ENCODE assay signal across 16 cellular contexts in the genomic region with DNA sequence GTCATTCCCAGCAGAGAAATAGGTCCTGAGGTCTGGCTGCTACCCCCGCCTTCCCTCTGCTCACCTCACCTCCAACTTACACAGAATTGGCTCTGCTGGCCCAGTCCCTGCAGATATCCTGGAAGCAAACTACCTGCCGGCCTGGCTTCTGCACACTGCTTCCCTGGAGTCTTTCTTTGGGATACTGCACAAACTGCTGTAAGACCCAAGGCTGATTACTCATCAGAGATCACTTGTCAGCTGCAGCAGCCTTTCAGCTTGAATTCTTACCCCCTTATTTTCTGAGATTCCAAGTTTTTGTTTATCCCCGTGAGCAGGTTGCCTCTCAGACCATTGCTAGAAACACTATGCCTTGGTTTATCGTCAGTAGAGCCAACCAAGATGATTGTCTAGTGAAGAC.
DNase-seq lines count a peak whose midpoint lies in the region; ATAC-seq, FAIRE-seq and TF ChIP-seq lines count a peak whose summit lies in the region.
"Had no signal": no experiment of that assay in that cellular context is flagged by ENCODE, and none has a peak within 500 bp of the region (broad histone marks: within the 10 kb centered on the region; RNA-seq: fewer than 3 reads in every experiment).

No MANE protein-coding gene starts in this region.

- no peaks in the 10 kb centered on the region for H3K9me3 ChIP-seq in kidney (ENCODE audit: control insufficient read depth in 1 of 2, low read length in 2 of 2)
- H3K9me3 ChIP-seq: BLaER1 treated with 17β-estradiol and CSF1 and Interleukin-3, amounts not matched to agents 10 nM and 100 nM had no signal

- H3K27me3 Mint-ChIP-seq in HFFc6 (ENCODE audit: insufficient read depth), result peaks cover 1% of the 10 kb centered on the region; the same call in 1 of the 2 replicates

- H3K36me3 Mint-ChIP-seq in HFFc6 (ENCODE audit: low read depth), result peaks cover 4% of the 10 kb centered on the region; the same call in 1 of the 2 replicates
- H3K36me3 Mint-ChIP-seq: CD8-positive, alpha-beta memory T cell had no signal

- no peaks in the 10 kb centered on the region for H3K4me1 ChIP-seq in kidney (ENCODE audit: control insufficient read depth in 1 of 2, insufficient read depth in 1 of 2, low read depth in 1 of 2, low read length in 2 of 2)
- H3K4me1 ChIP-seq: BLaER1 treated with 17β-estradiol and CSF1 and Interleukin-3, amounts not matched to agents 10 nM and 100 nM had no signal

- intact Hi-C loops in kidney (cut with DNase I), result no loop called here

- H3K27ac ChIP-seq in kidney (ENCODE audit: low read depth in 2 of 2, low read length in 2 of 2), result no peak overlapping the region
- H3K27ac ChIP-seq: BLaER1 treated with 17β-estradiol and CSF1 and Interleukin-3, amounts not matched to agents 10 nM and 100 nM had no signal

- 0 out of 2 replicates have a peak overlapping the region, but pooled peaks have one; percentile 1 for H3K27ac Mint-ChIP-seq in HFFc6

- DNase-seq in HFFc6 (no peak), islet precursor cell (peak; percentile 52), GM12891 (ENCODE audit: insufficient read length, low spot score) (no peak), kidney (no peak), 8988T (no peak), CD1c-positive myeloid dendritic cell (ENCODE audit: extremely low spot score) (no peak)
- DNase-seq: CD8-positive, alpha-beta memory T cell; NCI-H1105; NCI-H1694; NCI-H510A; NCI-H748 treated with DMSO at 0.1 percent for 48 hours; NK-92 treated with Interleukin-12 subunit alpha and Interleukin-12 subunit beta, amount 100 ng/mL, for 24 hours; SHP77 treated with DMSO at 0.1 percent for 48 hours had no signal

- H3K4me1 Mint-ChIP-seq in HFFc6 (ENCODE audit: low read depth), result peaks cover 64% of the 10 kb centered on the region
- H3K4me1 Mint-ChIP-seq: CD8-positive, alpha-beta memory T cell had no signal

- peak; percentile 42 for ATAC-seq in SK-N-SH treated with all-trans-retinoic acid at 6 μM for 48 hours

- TF ChIP-seq CTCF in HFFc6 (IDR thresholded peaks at IDR 0.05), result no peak
- no peak for TF ChIP-seq CTCF in kidney (IDR thresholded peaks at IDR 0.05; ENCODE audit: borderline replicate concordance, extremely low read depth, insufficient read depth)

- no peak overlapping the region for H3K9ac ChIP-seq in kidney (ENCODE audit: low read length in 2 of 2)
- H3K9ac ChIP-seq: BLaER1 treated with 17β-estradiol and CSF1 and Interleukin-3, amounts not matched to agents 10 nM and 100 nM had no signal

- no peaks in the 10 kb centered on the region for H3K9me3 Mint-ChIP-seq in HFFc6

- no peak for FAIRE-seq in GM12891 (lab: Jason Lieb, UNC)
- FAIRE-seq in kidney (lab: Jason Lieb, UNC), result no peak
- FAIRE-seq: H54 had no signal

- no peak for TF ChIP-seq POLR2A in GM12891 (IDR thresholded peaks at IDR 0.05; ENCODE audit: low read depth, low read length)

- H3K36me3 ChIP-seq in kidney (ENCODE audit: control insufficient read depth in 1 of 2, insufficient read depth in 2 of 2, low read length in 2 of 2), result no peaks in the 10 kb centered on the region
- H3K36me3 ChIP-seq: BLaER1 treated with 17β-estradiol and CSF1 and Interleukin-3, amounts not matched to agents 10 nM and 100 nM had no signal

- no peak overlapping the region for H3K4me3 ChIP-seq in kidney (ENCODE audit: low read length in 2 of 2)
- H3K4me3 ChIP-seq: BLaER1 treated with 17β-estradiol and CSF1 and Interleukin-3, amounts not matched to agents 10 nM and 100 nM had no signal

- H3K4me3 Mint-ChIP-seq in HFFc6, result no peak overlapping the region
- H3K4me3 Mint-ChIP-seq: CD8-positive, alpha-beta memory T cell had no signal

TF ChIP-seq in SK-N-SH treated with all-trans-retinoic acid at 6 μM for 48 hours, 23 proteins besides CTCF, POLR2A, EP300 and RAD21 (continues in another document):
- TF ChIP-seq PPARA (CRISPR knock-in tag; IDR thresholded peaks at IDR 0.05; ENCODE audit: borderline replicate concordance) (no peak), ZNF8 (CRISPR knock-in tag; IDR thresholded peaks at IDR 0.05) (no peak), OSR1 (CRISPR knock-in tag; IDR thresholded peaks at IDR 0.05) (no peak), GLIS3 (CRISPR knock-in tag; IDR thresholded peaks at IDR 0.05) (no peak)
- TF ChIP-seq, protein P1, sequence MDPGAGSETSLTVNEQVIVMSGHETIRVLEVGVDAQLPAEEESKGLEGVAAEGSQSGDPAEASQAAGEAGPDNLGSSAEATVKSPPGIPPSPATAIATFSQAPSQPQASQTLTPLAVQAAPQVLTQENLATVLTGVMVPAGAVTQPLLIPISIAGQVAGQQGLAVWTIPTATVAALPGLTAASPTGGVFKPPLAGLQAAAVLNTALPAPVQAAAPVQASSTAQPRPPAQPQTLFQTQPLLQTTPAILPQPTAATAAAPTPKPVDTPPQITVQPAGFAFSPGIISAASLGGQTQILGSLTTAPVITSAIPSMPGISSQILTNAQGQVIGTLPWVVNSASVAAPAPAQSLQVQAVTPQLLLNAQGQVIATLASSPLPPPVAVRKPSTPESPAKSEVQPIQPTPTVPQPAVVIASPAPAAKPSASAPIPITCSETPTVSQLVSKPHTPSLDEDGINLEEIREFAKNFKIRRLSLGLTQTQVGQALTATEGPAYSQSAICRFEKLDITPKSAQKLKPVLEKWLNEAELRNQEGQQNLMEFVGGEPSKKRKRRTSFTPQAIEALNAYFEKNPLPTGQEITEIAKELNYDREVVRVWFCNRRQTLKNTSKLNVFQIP (CRISPR knock-in tag; IDR thresholded peaks at IDR 0.05; ENCODE audit: borderline replicate concordance, low read depth), result no peak
- TF ChIP-seq, protein P2, sequence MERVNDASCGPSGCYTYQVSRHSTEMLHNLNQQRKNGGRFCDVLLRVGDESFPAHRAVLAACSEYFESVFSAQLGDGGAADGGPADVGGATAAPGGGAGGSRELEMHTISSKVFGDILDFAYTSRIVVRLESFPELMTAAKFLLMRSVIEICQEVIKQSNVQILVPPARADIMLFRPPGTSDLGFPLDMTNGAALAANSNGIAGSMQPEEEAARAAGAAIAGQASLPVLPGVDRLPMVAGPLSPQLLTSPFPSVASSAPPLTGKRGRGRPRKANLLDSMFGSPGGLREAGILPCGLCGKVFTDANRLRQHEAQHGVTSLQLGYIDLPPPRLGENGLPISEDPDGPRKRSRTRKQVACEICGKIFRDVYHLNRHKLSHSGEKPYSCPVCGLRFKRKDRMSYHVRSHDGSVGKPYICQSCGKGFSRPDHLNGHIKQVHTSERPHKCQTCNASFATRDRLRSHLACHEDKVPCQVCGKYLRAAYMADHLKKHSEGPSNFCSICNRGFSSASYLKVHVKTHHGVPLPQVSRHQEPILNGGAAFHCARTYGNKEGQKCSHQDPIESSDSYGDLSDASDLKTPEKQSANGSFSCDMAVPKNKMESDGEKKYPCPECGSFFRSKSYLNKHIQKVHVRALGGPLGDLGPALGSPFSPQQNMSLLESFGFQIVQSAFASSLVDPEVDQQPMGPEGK (CRISPR knock-in tag; IDR thresholded peaks at IDR 0.05; ENCODE audit: borderline replicate concordance), result no peak

TF ChIP-seq in GM12891, 5 proteins besides CTCF, POLR2A, EP300 and RAD21:
- no peak for TF ChIP-seq TAF1 (IDR thresholded peaks at IDR 0.05; ENCODE audit: low read depth, low read length)
- TF ChIP-seq POLR2AphosphoS5 (IDR thresholded peaks at IDR 0.05; ENCODE audit: low read depth, low read length), result no peak
- no peak for TF ChIP-seq PAX5 (IDR thresholded peaks at IDR 0.05; ENCODE audit: insufficient read depth, low read length, severe bottlenecking)
- no peak for TF ChIP-seq SPI1 (IDR thresholded peaks at IDR 0.05; ENCODE audit: low read depth, low read length)
- TF ChIP-seq POU2F2 (IDR thresholded peaks at IDR 0.05; ENCODE audit: low read depth, low read length), result no peak
TF ChIP-seq in GM12891: peak in this region for 0.
